ENCODE assay signal across 1 cellular context in the genomic region with DNA sequence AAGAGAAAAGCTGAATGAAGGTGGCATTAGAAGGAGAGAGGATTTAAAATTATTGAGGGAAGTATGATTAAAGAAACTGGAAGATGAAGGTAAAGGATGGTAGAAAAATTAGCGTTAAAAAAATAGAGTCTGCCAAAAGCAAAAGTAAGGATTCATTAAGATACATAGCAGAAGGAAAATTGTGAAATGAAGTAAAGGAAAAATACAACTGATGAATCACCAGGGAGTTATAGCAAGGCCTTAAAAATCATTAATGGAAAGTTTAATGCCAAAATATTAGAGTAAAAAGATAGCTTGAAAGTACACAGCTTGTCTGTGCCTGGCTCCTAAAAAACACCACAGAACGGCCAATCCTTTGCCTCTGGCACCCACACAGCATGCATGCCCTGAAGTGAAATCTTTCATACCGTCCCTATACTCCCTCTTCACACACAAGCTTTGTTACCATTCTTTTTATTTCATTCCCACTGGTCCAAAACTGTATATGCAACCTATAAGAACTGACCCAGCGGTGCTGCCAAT.
TF ChIP-seq lines count a peak whose summit lies in the region.

No MANE protein-coding gene starts in this region.

TF ChIP-seq in IMR-90, 13 proteins besides CTCF, POLR2A, EP300 and RAD21:
- TF ChIP-seq FOS (IDR thresholded peaks at IDR 0.05; ENCODE audit: low read depth, low read length) (no peak), RCOR1 (IDR thresholded peaks at IDR 0.05; ENCODE audit: insufficient replicate concordance, low read length) (no peak), MXI1 (IDR thresholded peaks at IDR 0.05; ENCODE audit: borderline replicate concordance, low read depth, low read length) (no peak), CEBPB (IDR thresholded peaks at IDR 0.05; ENCODE audit: low read depth, low read length) (no peak), BHLHE40 (IDR thresholded peaks at IDR 0.05; ENCODE audit: low read depth, low read length) (no peak), ELK1 (IDR thresholded peaks at IDR 0.05; ENCODE audit: borderline replicate concordance, low read depth, low read length) (no peak), MAZ (IDR thresholded peaks at IDR 0.05; ENCODE audit: borderline replicate concordance, low read depth, low read length) (no peak), USF2 (IDR thresholded peaks at IDR 0.05; ENCODE audit: low read depth, low read length) (no peak), CHD1 (IDR thresholded peaks at IDR 0.05; ENCODE audit: low read depth, low read length) (no peak), RFX5 (IDR thresholded peaks at IDR 0.05; ENCODE audit: low read depth, low read length) (no peak), SMC3 (IDR thresholded peaks at IDR 0.05; ENCODE audit: low read depth, low read length) (no peak), MAFK (IDR thresholded peaks at IDR 0.05; ENCODE audit: low read depth, low read length) (no peak), NFE2L2 (IDR thresholded peaks at IDR 0.05; ENCODE audit: low read depth, low read length) (no peak)
